Comparison of ENCODE assay signal across 9 cellular contexts in the genomic region with DNA sequence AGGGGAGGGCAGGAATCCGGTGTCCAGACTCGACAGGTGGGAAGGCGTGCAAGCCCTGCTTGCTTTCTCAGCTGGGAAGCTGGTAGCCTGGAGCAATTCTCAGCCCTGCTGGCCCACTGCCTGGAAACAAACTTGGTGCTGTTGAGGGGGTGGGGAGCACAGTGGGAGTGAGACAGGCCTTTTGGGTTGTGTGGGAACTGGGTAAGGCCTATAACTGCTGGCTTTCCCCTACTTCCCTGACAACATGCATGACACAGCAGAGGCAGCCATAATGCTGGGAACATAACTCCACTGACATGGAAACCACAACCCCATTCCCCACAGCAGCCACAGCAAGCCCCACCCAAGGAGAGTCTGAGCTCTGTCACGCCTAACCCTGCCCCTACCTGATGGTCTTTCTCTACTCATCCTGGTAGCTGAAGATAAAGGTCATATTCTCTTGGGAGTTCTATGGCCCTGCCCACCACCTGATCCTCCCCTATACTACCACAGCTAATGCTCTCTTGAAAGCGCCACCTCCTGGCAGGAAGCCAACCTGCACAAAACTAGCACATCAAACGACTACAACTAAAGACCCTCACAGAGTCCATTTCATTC.
DNase-seq lines count a peak whose midpoint lies in the region; ATAC-seq and TF ChIP-seq lines count a peak whose summit lies in the region.
"Had no signal": no experiment of that assay in that cellular context is flagged by ENCODE, and none has a peak within 500 bp of the region (broad histone marks: within the 10 kb centered on the region; RNA-seq: fewer than 3 reads in every experiment).

No MANE protein-coding gene starts in this region.

- CTCF ChIA-PET in GM10248 (lab: Yijun Ruan, JAX): interaction anchor here (0.6 to 2.4 kb wide), 9 partner anchors 11 to 1003 kb away, joined by 3 to 10 read pairs (median 3); no protein-coding TSS in a partner anchor

- H3K27ac ChIP-seq in smooth muscle cell (ENCODE audit: low read depth) (no peak overlapping the region), left lung (no peak overlapping the region)

- H3K4me3 Mint-ChIP-seq in natural killer cell treated with Interleukin-12 subunit alpha and Interleukin-12 subunit beta and Interleukin-15 and Interleukin-18, amount 100 ng/mL, for 72 hours: no peak overlapping the region

- H3K36me3 ChIP-seq in adipocyte (ENCODE audit: control insufficient read depth, insufficient read depth, low read length, severe bottlenecking) (peaks cover 4% of the 10 kb centered on the region), smooth muscle cell (ENCODE audit: low read depth) (peaks cover 5% of the 10 kb centered on the region), left lung (peaks cover 0 to 28% of the 10 kb centered on the region in 2 donors)

- no peak for DNase-seq in GM10248 (ENCODE audit: extremely low spot score)
- DNase-seq in NCI-H146 treated with DMSO at 0.1 percent for 48 hours (lab: John Stamatoyannopoulos, UW; ENCODE audit: unreplicated experiment): peak; percentile 37
- DNase-seq in adipocyte (ENCODE audit: low read depth): peak; percentile 4
- no peak for DNase-seq in smooth muscle cell (lab: John Stamatoyannopoulos, UW; ENCODE audit: unreplicated experiment)
- no peak for DNase-seq in natural killer cell treated with Interleukin-12 subunit alpha and Interleukin-12 subunit beta and Interleukin-15 and Interleukin-18, amount 100 ng/mL, for 72 hours (ENCODE audit: low spot score)
- DNase-seq in amniotic stem cell (lab: John Stamatoyannopoulos, UW): no peak
- no peak for DNase-seq in left lung

- peaks cover 0 to 5% of the 10 kb centered on the region in 2 donors for H3K4me1 Mint-ChIP-seq in natural killer cell treated with Interleukin-12 subunit alpha and Interleukin-12 subunit beta and Interleukin-15 and Interleukin-18, amount 100 ng/mL, for 72 hours (ENCODE audit: low read depth in 2 of 2)

- H3K9ac ChIP-seq in adipocyte (ENCODE audit: low read length) (no peak overlapping the region), smooth muscle cell (ENCODE audit: low read depth) (no peak overlapping the region)

- H3K9me3 Mint-ChIP-seq in natural killer cell treated with Interleukin-12 subunit alpha and Interleukin-12 subunit beta and Interleukin-15 and Interleukin-18, amount 100 ng/mL, for 72 hours: no peaks in the 10 kb centered on the region

- peaks cover 25% of the 10 kb centered on the region for H3K79me2 ChIP-seq in smooth muscle cell (ENCODE audit: low read depth)

- peaks cover 11% of the 10 kb centered on the region for H4K20me1 ChIP-seq in smooth muscle cell (ENCODE audit: low read depth)

- POLR2A ChIA-PET in GM10248 (lab: Yijun Ruan, JAX): no interaction called here

- H3K36me3 Mint-ChIP-seq in natural killer cell treated with Interleukin-12 subunit alpha and Interleukin-12 subunit beta and Interleukin-15 and Interleukin-18, amount 100 ng/mL, for 72 hours: peaks cover 28% of the 10 kb centered on the region

- H3K4me3 ChIP-seq in adipocyte (ENCODE audit: low read length) (no peak overlapping the region), smooth muscle cell (no peak overlapping the region), left lung (no peak overlapping the region)
- H3K4me3 ChIP-seq: HAP-1 had no signal

- no peaks in the 10 kb centered on the region for H3F3A ChIP-seq in smooth muscle cell (ENCODE audit: low read depth)

- H3K27me3 ChIP-seq in adipocyte (replicated peaks; ENCODE audit: control insufficient read depth, insufficient read depth, low read length) (no peaks in the 10 kb centered on the region), smooth muscle cell (ENCODE audit: low read depth) (no peaks in the 10 kb centered on the region), left lung (no peaks in the 10 kb centered on the region)

- intact Hi-C loops in left lung (cut with DNase I): no loop called here

- H3K4me2 ChIP-seq in smooth muscle cell: no peak overlapping the region

- ATAC-seq in GM21723 (IDR thresholded peaks at IDR 0.05; ENCODE audit: unreplicated experiment): peak; percentile 77
- no peak for ATAC-seq in natural killer cell treated with Interleukin-12 subunit alpha and Interleukin-12 subunit beta and Interleukin-15 and Interleukin-18, amount 100 ng/mL, for 72 hours
- ATAC-seq in left lung: no peak

- TF ChIP-seq CTCF in GM10248 (IDR thresholded peaks at IDR 0.05; ENCODE audit: control extremely low read depth, extremely low read depth, low read depth, missing control alignments) (peak; percentile 27), smooth muscle cell (IDR thresholded peaks at IDR 0.05; ENCODE audit: borderline replicate concordance, insufficient read depth, poor library complexity, severe bottlenecking) (peak; percentile 17), left lung (IDR thresholded peaks at IDR 0.05) (no peak)

- H3K9me3 ChIP-seq in adipocyte (ENCODE audit: control insufficient read depth, low read length): peaks cover 10% of the 10 kb centered on the region
- H3K9me3 ChIP-seq in smooth muscle cell (replicated peaks; ENCODE audit: low read depth): no peaks in the 10 kb centered on the region
- peaks cover 0 to 4% of the 10 kb centered on the region in 2 donors for H3K9me3 ChIP-seq in left lung
- H3K9me3 ChIP-seq: HAP-1 had no signal

- no peaks in the 10 kb centered on the region for H3K27me3 Mint-ChIP-seq in natural killer cell treated with Interleukin-12 subunit alpha and Interleukin-12 subunit beta and Interleukin-15 and Interleukin-18, amount 100 ng/mL, for 72 hours

- no peak overlapping the region for H3K27ac Mint-ChIP-seq in natural killer cell treated with Interleukin-12 subunit alpha and Interleukin-12 subunit beta and Interleukin-15 and Interleukin-18, amount 100 ng/mL, for 72 hours

- 82% methylated on average over 6 of the region's 6 CpGs for WGBS in smooth muscle cell (ENCODE audit: low lambda C conversion rate)

- H3K4me1 ChIP-seq in adipocyte (ENCODE audit: control insufficient read depth, insufficient read depth, low read length) (peaks cover 42% of the 10 kb centered on the region), smooth muscle cell (ENCODE audit: low read depth) (peaks cover 7% of the 10 kb centered on the region), left lung (no peaks in the 10 kb centered on the region)
- H3K4me1 ChIP-seq: HAP-1 had no signal

- H2AFZ ChIP-seq in smooth muscle cell (ENCODE audit: low read depth): no peak overlapping the region

Comparison
In these comparisons a context has a peak if more than half of its experiments do, and no peak if none do; other contexts are left out.
1. DNase-seq: peak in NCI-H146 treated with DMSO at 0.1 percent for 48 hours (single experiment) and adipocyte (single experiment); none in GM10248 (single experiment), smooth muscle cell (single experiment), natural killer cell treated with Interleukin-12 subunit alpha and Interleukin-12 subunit beta and Interleukin-15 and Interleukin-18, amount 100 ng/mL, for 72 hours (single experiment), amniotic stem cell (single experiment) and left lung (0 of 2).
2. CTCF ChIP-seq: peak in GM10248 (single experiment) and smooth muscle cell (single experiment); none in left lung (0 of 2).